In genomic region chr1:43978551-43979260, GRCh38 we compare ENCODE assay signal across 8 cellular contexts. TPM values are rescaled to one million over a fixed set of nuclear protein-coding genes. Genes with fewer than 3 reads are reported as not detected.
DNase-seq lines count a peak whose midpoint lies in the region; ATAC-seq and TF ChIP-seq lines count a peak whose summit lies in the region.

B4GALT2 (plus strand) TSS chr1:43979210; CDS start chr1:43981161, 1,951 bp downstream.

- H3K36me3 ChIP-seq in WERI-Rb-1: peaks cover 55% of the 10 kb centered on the region
- peaks cover 14% of the 10 kb centered on the region for H3K36me3 ChIP-seq in effector memory CD4-positive, alpha-beta T cell (ENCODE audit: control insufficient read depth, insufficient read depth, low read length)

- H3K27ac ChIP-seq in WERI-Rb-1: peak within 1 kb of the TSS; percentile 77
- H3K27ac ChIP-seq in effector memory CD4-positive, alpha-beta T cell (ENCODE audit: insufficient read depth, low read length, poor library complexity, severe bottlenecking): no peak within 1 kb of the TSS

- no peaks in the 10 kb centered on the region for H3K27me3 Mint-ChIP-seq in stimulated activated naive B cell treated with anti-CD40 and anti-IgM and Interleukin-4, amounts not matched to agents 10 μg/mL and 1 μg/mL and 100 μg/mL, for 72 hours

- H3K4me1 Mint-ChIP-seq in stimulated activated naive B cell treated with anti-CD40 and anti-IgM and Interleukin-4, amounts not matched to agents 10 μg/mL and 1 μg/mL and 100 μg/mL, for 72 hours: peaks cover 50 to 62% of the 10 kb centered on the region in 2 donors

- no peaks in the 10 kb centered on the region for H3K9me3 ChIP-seq in WERI-Rb-1 (ENCODE audit: severe bottlenecking)
- no peaks in the 10 kb centered on the region for H3K9me3 ChIP-seq in effector memory CD4-positive, alpha-beta T cell (ENCODE audit: control insufficient read depth, low read length)

- no peaks in the 10 kb centered on the region for H3K27me3 ChIP-seq in WERI-Rb-1 (ENCODE audit: insufficient read depth, low read depth, severe bottlenecking)
- H3K27me3 ChIP-seq in effector memory CD4-positive, alpha-beta T cell (replicated peaks; ENCODE audit: control insufficient read depth, insufficient read depth, low read length, poor library complexity, severe bottlenecking): no peaks in the 10 kb centered on the region

- H3K4me3 ChIP-seq in Jurkat, Clone E6-1 (ENCODE audit: low read length): peak within 1 kb of the TSS; percentile 59
- H3K4me3 ChIP-seq in WERI-Rb-1 (ENCODE audit: low read depth, low read length): peak within 1 kb of the TSS; percentile 74
- H3K4me3 ChIP-seq in effector memory CD4-positive, alpha-beta T cell (ENCODE audit: insufficient read depth, low read depth, low read length, poor library complexity, severe bottlenecking): peak within 1 kb of the TSS; percentile 49

- H3K4me1 ChIP-seq in effector memory CD4-positive, alpha-beta T cell (ENCODE audit: control insufficient read depth, insufficient read depth, low read length, poor library complexity, severe bottlenecking): peaks cover 28% of the 10 kb centered on the region

- DNase-seq in Daoy (ENCODE audit: low read depth) (peak; percentile 68), WERI-Rb-1 (peak; percentile 50), lung microvascular endothelial cell (ENCODE audit: low read depth in 2 of 2) (peak; percentile 47 to 48), SHP77 treated with DMSO at 0.1 percent for 48 hours (lab: John Stamatoyannopoulos, UW) (no peak)
- no peak for DNase-seq in Jurkat, Clone E6-1 (ENCODE audit: low read depth, low spot score)
- DNase-seq in effector memory CD4-positive, alpha-beta T cell: no peak
- DNase-seq in stimulated activated naive B cell treated with anti-CD40 and anti-IgM and Interleukin-4, amounts not matched to agents 10 μg/mL and 1 μg/mL and 100 μg/mL, for 72 hours: no peak

- peaks cover 47 to 51% of the 10 kb centered on the region in 2 donors for H3K36me3 Mint-ChIP-seq in stimulated activated naive B cell treated with anti-CD40 and anti-IgM and Interleukin-4, amounts not matched to agents 10 μg/mL and 1 μg/mL and 100 μg/mL, for 72 hours

- H3K9me3 Mint-ChIP-seq in stimulated activated naive B cell treated with anti-CD40 and anti-IgM and Interleukin-4, amounts not matched to agents 10 μg/mL and 1 μg/mL and 100 μg/mL, for 72 hours: no peaks in the 10 kb centered on the region

- TF ChIP-seq CTCF in WERI-Rb-1 (IDR thresholded peaks at IDR 0.05; ENCODE audit: low read depth, low read length): no peak

- peak within 1 kb of the TSS; percentile 85 for H3K27ac Mint-ChIP-seq in stimulated activated naive B cell treated with anti-CD40 and anti-IgM and Interleukin-4, amounts not matched to agents 10 μg/mL and 1 μg/mL and 100 μg/mL, for 72 hours

- peak within 1 kb of the TSS; percentile 84 to 87 for H3K4me3 Mint-ChIP-seq in stimulated activated naive B cell treated with anti-CD40 and anti-IgM and Interleukin-4, amounts not matched to agents 10 μg/mL and 1 μg/mL and 100 μg/mL, for 72 hours

- ATAC-seq in stimulated activated naive B cell treated with anti-CD40 and anti-IgM and Interleukin-4, amounts not matched to agents 10 μg/mL and 1 μg/mL and 100 μg/mL, for 72 hours (replicated peaks): peak; percentile 8 to 18
- ATAC-seq in GM21717 (IDR thresholded peaks at IDR 0.05; ENCODE audit: unreplicated experiment): no peak

RNA-seq across cellular contexts. Expression of gene B4GALT2, which starts in this region (rescaled TPM):
- total RNA-seq in Daoy (2014; rRNA removed; shearing (Covaris generic)): 55.9 and 58.1 TPM in 2 replicates
- 25.9 TPM for polyA plus RNA-seq in Jurkat, Clone E6-1 (2012; ENCODE audit: insufficient read depth, insufficient read length)
- 40.1 and 41.9 TPM in 2 replicates for total RNA-seq in lung microvascular endothelial cell

Comparison
In these comparisons a context has a peak if more than half of its experiments do, and no peak if none do; other contexts are left out.
1. DNase-seq: peak in Daoy (single experiment), WERI-Rb-1 (single experiment) and lung microvascular endothelial cell (2 of 2); none in Jurkat, Clone E6-1 (single experiment), effector memory CD4-positive, alpha-beta T cell (0 of 3), stimulated activated naive B cell treated with anti-CD40 and anti-IgM and Interleukin-4, amounts not matched to agents 10 μg/mL and 1 μg/mL and 100 μg/mL, for 72 hours (single experiment) and SHP77 treated with DMSO at 0.1 percent for 48 hours (single experiment).
2. Peak in every context shown above with its lines, with median percentiles within 50 percentile points of each other: H3K4me3 ChIP-seq.